Comparison of ENCODE assay signal across 1 cellular context in genomic region chr2:111178730-111179405, GRCh38.
TF ChIP-seq lines count a peak whose summit lies in the region.

No MANE protein-coding gene starts in this region.

TF ChIP-seq in GM12878, 131 proteins besides CTCF, POLR2A, EP300 and RAD21 (continued from another document):
- TF ChIP-seq ZBTB11 (CRISPR knock-in tag; IDR thresholded peaks at IDR 0.05): no peak
- TF ChIP-seq EED (IDR thresholded peaks at IDR 0.05; ENCODE audit: low read depth): no peak
- TF ChIP-seq SRF (IDR thresholded peaks at IDR 0.05; ENCODE audit: low read depth in 2 of 2, low read length in 2 of 2): no peak
- TF ChIP-seq IKZF1 (conservative IDR thresholded peaks at IDR 0.05): peak; percentile 24; the same call in 1 of the 2 replicates
- peak in 1 of 2 experiments; percentile 22; a peak in 2 of 4 replicates for TF ChIP-seq IKZF2 (IDR thresholded peaks at IDR 0.05)
- TF ChIP-seq RCOR1 (conservative IDR thresholded peaks at IDR 0.05; ENCODE audit: low read depth, low read length): no peak
- no peak for TF ChIP-seq ZNF622 (IDR thresholded peaks at IDR 0.05)
- no peak for TF ChIP-seq BMI1 (IDR thresholded peaks at IDR 0.05; ENCODE audit: borderline replicate concordance)
